ENCODE assay signal across 8 cellular contexts in the genomic region with DNA sequence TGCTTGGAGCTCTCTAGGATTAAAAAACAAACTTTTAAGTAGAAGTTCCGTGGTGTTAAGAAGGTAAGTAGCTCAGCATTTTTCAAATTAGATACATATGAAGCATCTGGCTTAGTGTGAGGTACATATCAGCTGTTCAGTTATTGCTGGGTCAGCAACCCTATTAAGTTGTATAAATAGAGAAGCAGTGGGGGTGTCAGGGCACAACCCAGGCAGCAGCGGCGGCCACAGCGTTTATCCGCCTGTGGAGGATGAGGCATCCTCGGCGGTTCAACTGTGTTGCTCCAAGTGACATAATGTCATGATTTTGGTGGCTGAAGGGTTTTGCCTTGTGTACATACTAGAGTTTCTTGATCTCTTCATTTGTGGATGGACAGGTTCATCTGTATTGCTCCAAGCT.
"Had no signal": no experiment of that assay in that cellular context is flagged by ENCODE, and none has a peak within 500 bp of the region (broad histone marks: within the 10 kb centered on the region; RNA-seq: fewer than 3 reads in every experiment).

No MANE protein-coding gene starts in this region.

- H2AFZ ChIP-seq: GM23338 had no signal

- H3K27ac Mint-ChIP-seq: GM23338, H9 had no signal

- H3K4me1 Mint-ChIP-seq: GM23338, H9 had no signal

- H3K4me2 ChIP-seq: GM23338 had no signal

- DNase-seq: H9, HCEC 1CT, IMR-90, KBM-7 had no signal

- FAIRE-seq: H1, H54 had no signal

- ATAC-seq: GM23338 had no signal

- H3K4me3 ChIP-seq: GM23338 had no signal

- H3K4me3 Mint-ChIP-seq: GM23338, H9 had no signal

- H3K27ac ChIP-seq: HL-60 had no signal
